ENCODE assay signal across 18 cellular contexts in genomic region chr7:100095704-100096103, GRCh38. TPM values are rescaled to one million over a fixed set of nuclear protein-coding genes. Genes with fewer than 3 reads are reported as not detected.
A peak's percentile ranks its signal among the peaks of the same experiment; 100 is the strongest.
DNase-seq lines count a peak whose midpoint lies in the region; ATAC-seq, FAIRE-seq and TF ChIP-seq lines count a peak whose summit lies in the region.
"Had no signal": no experiment of that assay in that cellular context is flagged by ENCODE, and none has a peak within 500 bp of the region (broad histone marks: within the 10 kb centered on the region; RNA-seq: fewer than 3 reads in every experiment).

No MANE protein-coding gene starts in this region.

- no peaks in the 10 kb centered on the region for H3K27me3 ChIP-seq in A673 (replicated peaks; ENCODE audit: insufficient read depth, low read depth, low read length, poor library complexity)
- H3K27me3 ChIP-seq in Caco-2 (replicated peaks; ENCODE audit: control insufficient read depth, insufficient read depth, low read length): no peaks in the 10 kb centered on the region
- H3K27me3 ChIP-seq in naive thymus-derived CD4-positive, alpha-beta T cell (ENCODE audit: control insufficient read depth in 2 of 2, insufficient read depth in 2 of 2, low read length in 2 of 2): no peaks in the 10 kb centered on the region
- H3K27me3 ChIP-seq: esophagus muscularis mucosa, gastroesophageal sphincter had no signal

- no peak overlapping the region for H3K9ac ChIP-seq in kidney (ENCODE audit: low read length in 2 of 2)
- H3K9ac ChIP-seq: GM23248 had no signal

- no peak for DNase-seq in A673 (ENCODE audit: low spot score)
- no peak for DNase-seq in Caco-2
- no peak for DNase-seq in T-helper 17 cell
- DNase-seq in naive thymus-derived CD4-positive, alpha-beta T cell: no peak
- no peak for DNase-seq in hepatic stellate cell (ENCODE audit: low spot score)
- no peak for DNase-seq in cardiac septum (ENCODE audit: low spot score)
- DNase-seq in kidney: no peak
- DNase-seq: activated effector memory CD4-positive, alpha-beta T cell treated with Interleukin-2 at 50 U/mL for 16 hours; effector CD4-positive, alpha-beta T cell; GM23248; NCI-H1436 treated with DMSO at 0.1 percent for 48 hours; NCI-H2171; OCI-M1 had no signal

- H3K4me1 ChIP-seq in A673 (ENCODE audit: insufficient read depth, low read length, poor library complexity, severe bottlenecking): peaks cover 25% of the 10 kb centered on the region
- no peaks in the 10 kb centered on the region for H3K4me1 ChIP-seq in Caco-2
- peaks cover 15 to 25% of the 10 kb centered on the region in 2 donors for H3K4me1 ChIP-seq in naive thymus-derived CD4-positive, alpha-beta T cell (ENCODE audit: control insufficient read depth in 2 of 2, insufficient read depth in 2 of 2, low read length in 2 of 2)
- peaks cover 6 to 10% of the 10 kb centered on the region in 2 donors for H3K4me1 ChIP-seq in kidney (ENCODE audit: control insufficient read depth in 1 of 2, insufficient read depth in 1 of 2, low read depth in 1 of 2, low read length in 2 of 2)

- H3K36me3 ChIP-seq in A673 (ENCODE audit: insufficient read depth, low read length, poor library complexity, severe bottlenecking): peaks cover 94% of the 10 kb centered on the region
- peaks cover 15% of the 10 kb centered on the region for H3K36me3 ChIP-seq in Caco-2 (ENCODE audit: control insufficient read depth, insufficient read depth, low read length)
- peaks cover 25 to 89% (median 45%) of the 10 kb centered on the region in 3 experiments for H3K36me3 ChIP-seq in naive thymus-derived CD4-positive, alpha-beta T cell (ENCODE audit: control insufficient read depth in 2 of 3, insufficient read depth in 3 of 3, low read length in 3 of 3)
- peaks cover 50 to 80% of the 10 kb centered on the region in 2 donors for H3K36me3 ChIP-seq in kidney (ENCODE audit: control insufficient read depth in 1 of 2, insufficient read depth in 2 of 2, low read length in 2 of 2)

- POLR2A ChIA-PET in A673 (lab: Charles Lee; ENCODE audit: low non-redundant PET): no interaction called here
- POLR2A ChIA-PET in Caco-2 (lab: Charles Lee): no interaction called here
- POLR2A ChIA-PET in naive thymus-derived CD4-positive, alpha-beta T cell (lab: Charles Lee): interaction anchor here (0.5 to 1.4 kb wide), 3 partner anchors 9 to 28 kb away, joined by 3 read pairs; no protein-coding TSS in a partner anchor

- ATAC-seq in T-helper 17 cell: no peak
- no peak for ATAC-seq in naive thymus-derived CD4-positive, alpha-beta T cell
- ATAC-seq: gastroesophageal sphincter had no signal

- no peak overlapping the region for H3K4me3 Mint-ChIP-seq in Caco-2 (ENCODE audit: unreplicated experiment)
- H3K4me3 Mint-ChIP-seq in T-helper 17 cell: no peak overlapping the region
- peak overlapping the region in 1 of 10 donors; percentile 29 for H3K4me3 Mint-ChIP-seq in naive thymus-derived CD4-positive, alpha-beta T cell
- H3K4me3 Mint-ChIP-seq: central memory CD8-positive, alpha-beta T cell; memory B cell had no signal

- H3K27ac ChIP-seq in A673 (ENCODE audit: low read depth, low read length, poor library complexity, severe bottlenecking): peak overlapping the region; percentile 22
- no peak overlapping the region for H3K27ac ChIP-seq in naive thymus-derived CD4-positive, alpha-beta T cell (ENCODE audit: low read depth, low read length)
- H3K27ac ChIP-seq in kidney (ENCODE audit: low read depth in 2 of 2, low read length in 2 of 2): no peak overlapping the region
- H3K27ac ChIP-seq: esophagus muscularis mucosa, gastroesophageal sphincter, GM23248 had no signal

- H3K36me3 Mint-ChIP-seq in Caco-2 (ENCODE audit: insufficient read depth, unreplicated experiment) (peaks cover 100% of the 10 kb centered on the region), T-helper 17 cell (ENCODE audit: low read depth) (peaks cover 9% of the 10 kb centered on the region)
- peaks cover 25 to 72% (median 41%) of the 10 kb centered on the region in 5 donors for H3K36me3 Mint-ChIP-seq in naive thymus-derived CD4-positive, alpha-beta T cell

- H3K9me3 ChIP-seq in A673 (ENCODE audit: low read depth, low read length, poor library complexity, severe bottlenecking): no peaks in the 10 kb centered on the region
- no peaks in the 10 kb centered on the region for H3K9me3 ChIP-seq in Caco-2
- no peaks in the 10 kb centered on the region for H3K9me3 ChIP-seq in T-helper 17 cell (ENCODE audit: control insufficient read depth, low read length, poor library complexity, severe bottlenecking)
- H3K9me3 ChIP-seq in naive thymus-derived CD4-positive, alpha-beta T cell (ENCODE audit: control insufficient read depth in 2 of 3, low read length in 3 of 3): no peaks in the 10 kb centered on the region
- no peaks in the 10 kb centered on the region for H3K9me3 ChIP-seq in kidney (ENCODE audit: control insufficient read depth in 1 of 2, low read length in 2 of 2)
- H3K9me3 ChIP-seq: esophagus muscularis mucosa, gastroesophageal sphincter had no signal

- H3K9me3 Mint-ChIP-seq in Caco-2 (ENCODE audit: unreplicated experiment): no peaks in the 10 kb centered on the region
- H3K9me3 Mint-ChIP-seq in naive thymus-derived CD4-positive, alpha-beta T cell: peaks cover 0 to 5% (median 0%) of the 10 kb centered on the region in 11 donors
- H3K9me3 Mint-ChIP-seq: central memory CD8-positive, alpha-beta T cell; memory B cell had no signal

- FAIRE-seq in kidney (lab: Jason Lieb, UNC): no peak
- FAIRE-seq: GM18507 had no signal

- CTCF ChIA-PET in A673 (lab: Charles Lee) (interaction anchor here (0.6 kb wide), 1 partner anchor 69 kb away, joined by 3 read pairs; no protein-coding TSS in a partner anchor), Caco-2 (lab: Charles Lee) (no interaction called here)
- CTCF ChIA-PET in naive thymus-derived CD4-positive, alpha-beta T cell (lab: Charles Lee): interaction anchor here (0.6 kb wide), 1 partner anchor 396 kb away, joined by 3 read pairs; no protein-coding TSS in a partner anchor

- H3K27ac Mint-ChIP-seq in Caco-2 (ENCODE audit: unreplicated experiment) (peak overlapping the region; percentile 71), T-helper 17 cell (peak overlapping the region; percentile 32)
- H3K27ac Mint-ChIP-seq in naive thymus-derived CD4-positive, alpha-beta T cell: peak overlapping the region in 6 of 9 donors; percentile 14 to 59 (median 54)
- H3K27ac Mint-ChIP-seq: memory B cell had no signal

- H3K27me3 Mint-ChIP-seq in Caco-2 (ENCODE audit: insufficient read depth, unreplicated experiment): no peaks in the 10 kb centered on the region
- no peaks in the 10 kb centered on the region for H3K27me3 Mint-ChIP-seq in T-helper 17 cell
- H3K27me3 Mint-ChIP-seq in naive thymus-derived CD4-positive, alpha-beta T cell: no peaks in the 10 kb centered on the region
- H3K27me3 Mint-ChIP-seq: central memory CD8-positive, alpha-beta T cell; memory B cell had no signal

- H3K4me3 ChIP-seq in A673 (ENCODE audit: low read depth, low read length, poor library complexity, severe bottlenecking) (no peak overlapping the region), Caco-2 (ENCODE audit: low read depth, low read length) (no peak overlapping the region), kidney (ENCODE audit: low read length in 2 of 2) (no peak overlapping the region)
- no peak overlapping the region for H3K4me3 ChIP-seq in naive thymus-derived CD4-positive, alpha-beta T cell (ENCODE audit: low read length)
- H3K4me3 ChIP-seq: esophagus muscularis mucosa, gastroesophageal sphincter, GM23248 had no signal

- TF ChIP-seq CTCF in A673 (conservative IDR thresholded peaks at IDR 0.05; ENCODE audit: low read depth, low read length) (no peak), Caco-2 (IDR thresholded peaks at IDR 0.05; ENCODE audit: insufficient read depth in 1 of 2, low read depth in 1 of 2, low read length in 1 of 2, severe bottlenecking in 1 of 2, unreplicated experiment in 1 of 2) (no peak), kidney (IDR thresholded peaks at IDR 0.05; ENCODE audit: borderline replicate concordance, extremely low read depth, insufficient read depth) (no peak)

- H3K4me1 Mint-ChIP-seq in Caco-2 (ENCODE audit: low read depth, unreplicated experiment): peaks cover 23% of the 10 kb centered on the region
- peaks cover 30% of the 10 kb centered on the region for H3K4me1 Mint-ChIP-seq in T-helper 17 cell
- peaks cover 25 to 56% (median 39%) of the 10 kb centered on the region in 7 donors for H3K4me1 Mint-ChIP-seq in naive thymus-derived CD4-positive, alpha-beta T cell

- intact Hi-C loops in A673 (cut with micrococcal nuclease; ENCODE audit: unreplicated experiment) (no loop called here), Caco-2 (cut with micrococcal nuclease; ENCODE audit: unreplicated experiment) (no loop called here), cardiac septum (cut with DNase I) (no loop called here), kidney (cut with DNase I) (no loop called here)
- intact Hi-C loops in naive thymus-derived CD4-positive, alpha-beta T cell (cut with micrococcal nuclease): no loop called here

- BruUV-seq in A673 (replicated peaks; lab: Mats Ljungman, UMichigan): no TSS peak
- no TSS peak for BruUV-seq in Caco-2 (replicated peaks; lab: Mats Ljungman, UMichigan)

RNA-seq across cellular contexts. Expression of gene MCM7, which starts 5.5 kb away (rescaled TPM):
- 399 and 418 TPM in 2 replicates for total RNA-seq in A673 (2021)
- total RNA-seq in Caco-2 (2022): 227 and 240 TPM in 2 replicates
- 100 to 1,000 TPM; 111 to 119 TPM for total RNA-seq in T-helper 17 cell
- 100 to 1,000 TPM in 4 of 5 experiments, 10 to 100 TPM in 1; 80.3 to 263 (median 168) TPM for total RNA-seq in naive thymus-derived CD4-positive, alpha-beta T cell
- polyA plus RNA-seq in naive thymus-derived CD4-positive, alpha-beta T cell: 10 to 100 TPM; 29.5 to 49.9 TPM
- 20.5 TPM for total RNA-seq in cardiac septum
- 47.2 TPM for total RNA-seq in kidney
- 21.0 TPM for polyA plus RNA-seq in kidney (ENCODE audit: insufficient read depth, low read depth, low replicate concordance)

RNA-seq across cellular contexts. Expression of gene AP4M1, which starts 5.7 kb away (rescaled TPM):
- total RNA-seq in A673 (2021) (24.0 and 25.1 TPM in 2 replicates), Caco-2 (2022) (14.9 and 16.2 TPM in 2 replicates), T-helper 17 cell (1 to 10 TPM; 8.6 to 9.3 TPM), cardiac septum (13.7 TPM), kidney (22.8 TPM)
- total RNA-seq in naive thymus-derived CD4-positive, alpha-beta T cell: 10 to 100 TPM in 3 of 5 experiments, 1 to 10 TPM in 2; 7.5 to 13.8 (median 11.0) TPM
- 1 to 10 TPM; 2.6 to 5.1 TPM for polyA plus RNA-seq in naive thymus-derived CD4-positive, alpha-beta T cell
- polyA plus RNA-seq in kidney (ENCODE audit: insufficient read depth, low read depth, low replicate concordance): 16.4 TPM

RNA-seq across cellular contexts. Expression of gene COPS6, which starts 6.9 kb away (rescaled TPM):
- 155 and 166 TPM in 2 replicates for total RNA-seq in A673 (2021)
- total RNA-seq in Caco-2 (2022): 142 and 150 TPM in 2 replicates
- 10 to 100 TPM; 62.5 to 64.7 TPM for total RNA-seq in T-helper 17 cell
- total RNA-seq in naive thymus-derived CD4-positive, alpha-beta T cell: 100 to 1,000 TPM in 1 of 5 experiments, 10 to 100 TPM in 4; 65.7 to 103 (median 80.1) TPM
- 100 to 1,000 TPM; 110 to 122 TPM for polyA plus RNA-seq in naive thymus-derived CD4-positive, alpha-beta T cell
- 86.4 TPM for total RNA-seq in cardiac septum
- 89.1 TPM for total RNA-seq in kidney
- polyA plus RNA-seq in kidney (ENCODE audit: insufficient read depth, low read depth, low replicate concordance): 166 TPM

RNA-seq across cellular contexts. Expression of gene ZNF3, which starts 14.2 kb away (rescaled TPM):
- 50.2 and 50.8 TPM in 2 replicates for total RNA-seq in A673 (2021)
- 37.8 and 41.1 TPM in 2 replicates for total RNA-seq in Caco-2 (2022)
- total RNA-seq in T-helper 17 cell: 10 to 100 TPM; 42.3 to 45.2 TPM
- 10 to 100 TPM; 29.1 to 48.0 (median 35.0) TPM for total RNA-seq in naive thymus-derived CD4-positive, alpha-beta T cell
- 10 to 100 TPM; 20.3 to 37.6 TPM for polyA plus RNA-seq in naive thymus-derived CD4-positive, alpha-beta T cell
- 14.5 TPM for total RNA-seq in cardiac septum
- 30.8 TPM for total RNA-seq in kidney
- 15.8 TPM for polyA plus RNA-seq in kidney (ENCODE audit: insufficient read depth, low read depth, low replicate concordance)

RNA-seq across cellular contexts. Expression of gene TAF6, which starts 23.5 kb away (rescaled TPM):
- total RNA-seq in A673 (2021) (97.3 and 98.8 TPM in 2 replicates), Caco-2 (2022) (81.1 and 81.2 TPM in 2 replicates), T-helper 17 cell (10 to 100 TPM; 40.7 to 45.3 TPM), cardiac septum (26.6 TPM), kidney (62.7 TPM)
- total RNA-seq in naive thymus-derived CD4-positive, alpha-beta T cell: 10 to 100 TPM; 39.5 to 68.1 (median 55.0) TPM
- polyA plus RNA-seq in naive thymus-derived CD4-positive, alpha-beta T cell: 10 to 100 TPM; 30.8 to 45.0 TPM
- polyA plus RNA-seq in kidney (ENCODE audit: insufficient read depth, low read depth, low replicate concordance): 41.3 TPM
